ENCODE assay signal across 7 cellular contexts in the genomic region with DNA sequence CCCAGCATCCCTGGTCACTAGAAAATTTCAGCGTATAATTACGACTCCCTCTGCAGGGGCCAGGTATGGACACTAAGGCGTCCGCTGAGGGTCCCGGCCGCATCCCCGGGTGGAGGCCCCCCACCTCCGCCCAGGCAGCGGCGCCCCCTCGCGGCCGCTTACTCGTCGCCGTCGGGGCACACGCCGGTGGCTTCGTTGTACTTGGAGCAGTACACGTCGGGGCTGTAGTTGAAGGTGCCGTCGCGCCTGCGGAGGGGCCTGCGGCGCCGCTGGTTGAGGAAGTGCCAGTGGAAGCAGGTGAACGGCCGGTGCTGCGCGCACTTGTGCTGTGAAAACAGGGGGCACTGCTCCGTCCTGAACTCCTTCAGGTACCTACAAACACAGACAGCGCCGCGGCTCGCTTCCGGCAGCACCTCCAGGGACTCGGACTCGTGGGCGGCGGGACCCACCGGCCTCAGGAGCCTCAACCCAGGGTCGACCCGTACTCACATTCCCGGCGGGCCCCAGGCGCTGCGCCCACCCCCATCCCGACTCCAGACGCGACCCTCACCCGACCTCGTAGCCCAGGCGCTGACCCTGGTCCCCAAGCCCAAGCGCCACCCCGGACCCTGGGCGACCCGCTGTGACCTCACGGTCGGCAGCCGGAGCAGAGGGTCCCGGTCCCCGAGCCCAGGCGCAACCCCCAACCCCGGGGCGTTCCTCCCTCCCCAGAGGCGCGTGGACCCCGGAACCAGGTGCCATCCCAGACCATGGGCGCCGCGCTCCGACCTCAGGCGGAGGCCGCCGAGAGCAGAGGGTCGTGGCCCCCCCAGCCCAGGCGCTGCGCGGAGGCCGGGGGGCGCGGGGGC. TPM values are rescaled to one million over a fixed set of nuclear protein-coding genes. Genes with fewer than 3 reads are reported as not detected.
A peak's percentile ranks its signal among the peaks of the same experiment; 100 is the strongest.
DNase-seq lines count a peak whose midpoint lies in the region; ATAC-seq and TF ChIP-seq lines count a peak whose summit lies in the region.

No MANE protein-coding gene starts in this region.

- no peaks in the 10 kb centered on the region for H4K20me1 ChIP-seq in OCI-LY1 (ENCODE audit: insufficient read depth, low read length)

- peaks cover 10% of the 10 kb centered on the region for H3K4me1 ChIP-seq in OCI-LY1 (ENCODE audit: insufficient read depth, low read length, severe bottlenecking)
- no peaks in the 10 kb centered on the region for H3K4me1 ChIP-seq in neuron (ENCODE audit: insufficient read depth, low read length)
- peaks cover 0 to 39% (median 15%) of the 10 kb centered on the region in 4 donors for H3K4me1 ChIP-seq in tibial artery

- peak overlapping the region; percentile 83 for H3K4me3 Mint-ChIP-seq in activated T-helper 1 cell treated with anti-CD3 and anti-CD28 coated beads, Interleukin-12 subunit alpha, Interleukin-12 subunit beta, Interleukin-2, Interleukin-4 antibody, amounts not matched to agents 30 ng/mL and 10 ng/mL and 1 ng/mL, durations not matched to agents 14 hours and 24 hours and 36 hours

- no peaks in the 10 kb centered on the region for H3K9me3 ChIP-seq in OCI-LY1 (ENCODE audit: low read length)
- no peaks in the 10 kb centered on the region for H3K9me3 ChIP-seq in neuron (ENCODE audit: low read length)
- H3K9me3 ChIP-seq in tibial artery: no peaks in the 10 kb centered on the region

- H3K9me2 ChIP-seq in OCI-LY1 (ENCODE audit: low read depth, low read length): no peaks in the 10 kb centered on the region

- H3K4me3 ChIP-seq in OCI-LY1 (ENCODE audit: low read depth, low read length, poor library complexity, severe bottlenecking) (peak overlapping the region; percentile 88), neuron (ENCODE audit: low read length) (peak overlapping the region; percentile 72), tibial artery (peak overlapping the region; percentile 92 to 99)

- TF ChIP-seq CTCF in GM12872 (IDR thresholded peaks at IDR 0.05; ENCODE audit: insufficient read depth, low read depth, low read length) (peak; percentile 69), OCI-LY1 (IDR thresholded peaks at IDR 0.05; ENCODE audit: low read length) (peak; percentile 84), tibial artery (IDR thresholded peaks at IDR 0.05) (peak; percentile 53 to 57)

- no peak overlapping the region for H2AFZ ChIP-seq in OCI-LY1 (ENCODE audit: low read length)
- peak overlapping the region; percentile 58 for H2AFZ ChIP-seq in neuron (ENCODE audit: low read depth, low read length)

- peaks cover 9% of the 10 kb centered on the region for H3K36me3 Mint-ChIP-seq in activated T-helper 1 cell treated with anti-CD3 and anti-CD28 coated beads, Interleukin-12 subunit alpha, Interleukin-12 subunit beta, Interleukin-2, Interleukin-4 antibody, amounts not matched to agents 30 ng/mL and 10 ng/mL and 1 ng/mL, durations not matched to agents 14 hours and 24 hours and 36 hours (ENCODE audit: low read depth)

- H3F3A ChIP-seq in OCI-LY1 (ENCODE audit: insufficient read depth, low read length): peaks cover 6% of the 10 kb centered on the region

- DNase-seq in activated T-helper 1 cell treated with anti-CD3 and anti-CD28 coated beads, Interleukin-12 subunit alpha, Interleukin-12 subunit beta, Interleukin-2, Interleukin-4 antibody, amounts not matched to agents 30 ng/mL and 10 ng/mL and 1 ng/mL, durations not matched to agents 14 hours and 24 hours and 36 hours (ENCODE audit: low spot score): peak; percentile 58
- DNase-seq in fibroblast of peridontal ligament (ENCODE audit: extremely low read depth) (peak; percentile 35), tibial artery (peak; percentile 32 to 75)

- no peaks in the 10 kb centered on the region for H3K9me3 Mint-ChIP-seq in activated T-helper 1 cell treated with anti-CD3 and anti-CD28 coated beads, Interleukin-12 subunit alpha, Interleukin-12 subunit beta, Interleukin-2, Interleukin-4 antibody, amounts not matched to agents 30 ng/mL and 10 ng/mL and 1 ng/mL, durations not matched to agents 14 hours and 24 hours and 36 hours

- H3K79me2 ChIP-seq in OCI-LY1 (ENCODE audit: insufficient read depth, low read length): no peaks in the 10 kb centered on the region

- H3K4me1 Mint-ChIP-seq in activated T-helper 1 cell treated with anti-CD3 and anti-CD28 coated beads, Interleukin-12 subunit alpha, Interleukin-12 subunit beta, Interleukin-2, Interleukin-4 antibody, amounts not matched to agents 30 ng/mL and 10 ng/mL and 1 ng/mL, durations not matched to agents 14 hours and 24 hours and 36 hours (ENCODE audit: low read depth): no peaks in the 10 kb centered on the region

- intact Hi-C loops in activated T-helper 1 cell treated with anti-CD3 and anti-CD28 coated beads, Interleukin-12 subunit alpha, Interleukin-12 subunit beta, Interleukin-2, Interleukin-4 antibody, amounts not matched to agents 30 ng/mL and 10 ng/mL and 1 ng/mL, durations not matched to agents 14 hours and 24 hours and 36 hours (cut with micrococcal nuclease): loop anchor here (1.0 to 10.0 kb wide), 4 partner anchors 7 to 442 kb away; a partner anchor contains a TSS
- intact Hi-C loops in tibial artery (cut with DNase I; ENCODE audit: low total_unique reads): no loop called here

- peak overlapping the region; percentile 75 for H3K27ac Mint-ChIP-seq in activated T-helper 1 cell treated with anti-CD3 and anti-CD28 coated beads, Interleukin-12 subunit alpha, Interleukin-12 subunit beta, Interleukin-2, Interleukin-4 antibody, amounts not matched to agents 30 ng/mL and 10 ng/mL and 1 ng/mL, durations not matched to agents 14 hours and 24 hours and 36 hours

- peak overlapping the region; percentile 69 for H3K4me2 ChIP-seq in OCI-LY1 (ENCODE audit: low read length)

- H3K27me3 ChIP-seq in OCI-LY1 (ENCODE audit: insufficient read depth, low read length): no peaks in the 10 kb centered on the region
- H3K27me3 ChIP-seq in neuron (ENCODE audit: insufficient read depth, low read length): no peaks in the 10 kb centered on the region
- H3K27me3 ChIP-seq in tibial artery: no peaks in the 10 kb centered on the region

- H3K9ac ChIP-seq in OCI-LY1 (ENCODE audit: low read length): peak overlapping the region; percentile 83

- peaks cover 17% of the 10 kb centered on the region for H3K36me3 ChIP-seq in OCI-LY1 (ENCODE audit: insufficient read depth, low read length)
- H3K36me3 ChIP-seq in neuron (ENCODE audit: insufficient read depth, low read length): peaks cover 2% of the 10 kb centered on the region
- H3K36me3 ChIP-seq in tibial artery: peaks cover 0 to 34% (median 8%) of the 10 kb centered on the region in 3 donors

- peak; percentile 21 for ATAC-seq in HG03039 (IDR thresholded peaks at IDR 0.05; ENCODE audit: unreplicated experiment)

- no peaks in the 10 kb centered on the region for H3K27me3 Mint-ChIP-seq in activated T-helper 1 cell treated with anti-CD3 and anti-CD28 coated beads, Interleukin-12 subunit alpha, Interleukin-12 subunit beta, Interleukin-2, Interleukin-4 antibody, amounts not matched to agents 30 ng/mL and 10 ng/mL and 1 ng/mL, durations not matched to agents 14 hours and 24 hours and 36 hours (ENCODE audit: insufficient read depth)

- H3K27ac ChIP-seq in OCI-LY1 (ENCODE audit: low read depth, low read length, poor library complexity, severe bottlenecking) (peak overlapping the region; percentile 28), tibial artery (peak overlapping the region; percentile 88 to 89)

RNA-seq across cellular contexts. Expression of a gene that starts 0.6 kb away (rescaled TPM):
- total RNA-seq in activated T-helper 1 cell treated with anti-CD3 and anti-CD28 coated beads, Interleukin-12 subunit alpha, Interleukin-12 subunit beta, Interleukin-2, Interleukin-4 antibody, amounts not matched to agents 30 ng/mL and 10 ng/mL and 1 ng/mL, durations not matched to agents 14 hours and 24 hours and 36 hours: 42.7 and 46.1 TPM in 2 replicates

RNA-seq across cellular contexts. Expression of a gene that starts 6.6 kb away (rescaled TPM):
- 22.6 and 23.4 TPM in 2 replicates for total RNA-seq in activated T-helper 1 cell treated with anti-CD3 and anti-CD28 coated beads, Interleukin-12 subunit alpha, Interleukin-12 subunit beta, Interleukin-2, Interleukin-4 antibody, amounts not matched to agents 30 ng/mL and 10 ng/mL and 1 ng/mL, durations not matched to agents 14 hours and 24 hours and 36 hours

RNA-seq across cellular contexts. Expression of a gene that starts 17.0 kb away (rescaled TPM):
- total RNA-seq in activated T-helper 1 cell treated with anti-CD3 and anti-CD28 coated beads, Interleukin-12 subunit alpha, Interleukin-12 subunit beta, Interleukin-2, Interleukin-4 antibody, amounts not matched to agents 30 ng/mL and 10 ng/mL and 1 ng/mL, durations not matched to agents 14 hours and 24 hours and 36 hours: not detected in 2 replicates

RNA-seq across cellular contexts. Expression of a gene that starts 30.4 kb away (rescaled TPM):
- 0.44 and 2.0 TPM in 2 replicates for total RNA-seq in activated T-helper 1 cell treated with anti-CD3 and anti-CD28 coated beads, Interleukin-12 subunit alpha, Interleukin-12 subunit beta, Interleukin-2, Interleukin-4 antibody, amounts not matched to agents 30 ng/mL and 10 ng/mL and 1 ng/mL, durations not matched to agents 14 hours and 24 hours and 36 hours

Comparison
In these comparisons a context has a peak if more than half of its experiments do, and no peak if none do; other contexts are left out.
1. Peak in every context shown above with its lines: DNase-seq, ATAC-seq, H3K4me3 ChIP-seq and H3K27ac ChIP-seq.